24 cellular contexts compared by ENCODE assay signal in the genomic region with DNA sequence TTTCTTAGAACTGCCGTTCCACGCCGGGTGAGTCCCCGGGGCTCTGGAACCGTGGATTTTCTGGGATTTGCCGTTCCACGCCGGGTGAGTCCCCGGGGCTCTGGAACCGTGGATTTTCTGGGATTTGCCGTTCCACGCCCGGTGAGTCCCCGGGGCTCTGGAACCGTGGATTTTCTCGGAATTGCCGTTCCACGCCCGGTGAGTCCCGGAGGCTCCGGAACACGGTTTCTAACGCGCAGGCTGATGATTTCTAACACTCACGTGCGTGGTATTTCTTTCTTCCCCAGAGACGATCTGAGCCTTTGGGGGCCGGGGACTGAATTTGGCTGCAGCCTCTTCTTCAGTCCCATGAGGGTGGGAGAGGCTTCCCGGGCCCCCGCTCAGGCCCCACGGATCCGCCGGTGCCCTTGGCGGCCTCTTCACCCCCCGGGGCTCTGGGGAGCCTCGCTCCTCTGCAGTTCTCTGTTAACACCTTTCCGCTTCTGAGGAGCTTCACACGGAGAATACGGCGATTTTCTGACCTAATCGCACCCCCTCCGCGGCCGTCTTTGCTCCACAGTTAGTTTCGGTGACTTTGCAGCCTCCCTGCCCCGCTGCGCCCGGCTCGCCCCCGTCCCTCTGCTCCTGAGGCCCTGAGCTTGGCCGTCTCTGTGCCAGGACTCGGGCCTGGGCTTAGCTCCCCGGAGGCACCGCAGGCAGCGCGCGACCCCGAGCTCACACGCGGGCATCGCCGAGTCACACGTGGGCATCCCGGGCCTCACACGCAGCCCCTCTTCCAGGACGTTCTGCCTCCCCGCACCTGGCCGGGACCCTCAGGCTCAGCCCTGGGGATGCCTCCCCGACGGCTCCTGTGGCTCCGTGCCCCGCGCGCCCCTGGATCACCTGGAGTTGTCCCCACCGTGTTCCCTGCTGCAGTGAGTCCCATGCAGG. TPM values are rescaled to one million over a fixed set of nuclear protein-coding genes. Genes with fewer than 3 reads are reported as not detected.
DNase-seq lines count a peak whose midpoint lies in the region; ATAC-seq, FAIRE-seq and TF ChIP-seq lines count a peak whose summit lies in the region.
"Had no signal": no experiment of that assay in that cellular context is flagged by ENCODE, and none has a peak within 500 bp of the region (broad histone marks: within the 10 kb centered on the region; RNA-seq: fewer than 3 reads in every experiment).

No MANE protein-coding gene starts in this region.

- DNase-seq in Karpas-422 (peak; percentile 44), H1 (ENCODE audit: low read depth in 1 of 2, low spot score in 2 of 2) (peak in 1 of 2 experiments; percentile 39), mesenteric fat pad (ENCODE audit: low spot score) (peak; percentile 87), progenitor cell of endocrine pancreas (ENCODE audit: low spot score, unreplicated experiment) (no peak), T-helper 17 cell (no peak), NCI-H524 treated with DMSO at 0.1 percent for 48 hours (lab: John Stamatoyannopoulos, UW) (no peak)
- DNase-seq: Caco-2; CD4-positive, alpha-beta memory T cell; DMS 273 treated with DMSO at 0.1 percent for 48 hours; DMS79 treated with DMSO at 0.1 percent for 48 hours; IMR-90; NCI-H1105 treated with DMSO at 0.1 percent for 48 hours; NCI-H1694; NCI-H2081; NCI-H2171; NCI-H345; NCI-H524; Peyer's patch had no signal

- H3K4me1 Mint-ChIP-seq in progenitor cell of endocrine pancreas (ENCODE audit: low read depth), result no peaks in the 10 kb centered on the region
- no peaks in the 10 kb centered on the region for H3K4me1 Mint-ChIP-seq in T-helper 17 cell
- H3K4me1 Mint-ChIP-seq: CD4-positive, alpha-beta memory T cell had no signal

- H2BK12ac ChIP-seq in H1 (ENCODE audit: low read depth, low read length), result no peak overlapping the region

- H3K4me1 ChIP-seq in Karpas-422 (ENCODE audit: low read length), result no peaks in the 10 kb centered on the region
- H3K4me1 ChIP-seq in H1 (replicated peaks in 1 of 4; ENCODE audit: control insufficient read depth in 3 of 4, insufficient read depth in 4 of 4, low read length in 3 of 4), result no peaks in the 10 kb centered on the region; a peak in 1 of 7 replicates
- H3K4me1 ChIP-seq: Caco-2, Peyer's patch, SJSA1 had no signal

- H2AK5ac ChIP-seq in H1 (ENCODE audit: low read depth, low read length), result no peak overlapping the region

- H2BK120ac ChIP-seq in H1 (replicated peaks; ENCODE audit: low read depth, low read length), result no peak overlapping the region

- no peak overlapping the region for H2BK15ac ChIP-seq in H1 (ENCODE audit: low read length)

- no peak for TF ChIP-seq CTCF in H1 (IDR thresholded peaks at IDR 0.05; ENCODE audit: control extremely low read depth in 1 of 3, insufficient read depth in 1 of 3, low read depth in 1 of 3, low read length in 3 of 3)
- no peak for TF ChIP-seq CTCF in progenitor cell of endocrine pancreas (IDR thresholded peaks at IDR 0.05; ENCODE audit: unreplicated experiment)

- no peak for FAIRE-seq in H1 (lab: Jason Lieb, UNC)
- FAIRE-seq: GM12878 had no signal

- POLR2A ChIA-PET in H1 (lab: Charles Lee; ENCODE audit: partially characterized antibody), result no interaction called here

- H4K20me1 ChIP-seq in Karpas-422 (ENCODE audit: insufficient read depth, low read depth, low read length), result no peaks in the 10 kb centered on the region
- no peaks in the 10 kb centered on the region for H4K20me1 ChIP-seq in H1 (replicated peaks in 1 of 2; ENCODE audit: control insufficient read depth in 1 of 2, insufficient read depth in 2 of 2, low read length in 2 of 2)

- no peak overlapping the region for H4K5ac ChIP-seq in H1 (ENCODE audit: insufficient read length, low read depth, low read length)

- no peaks in the 10 kb centered on the region; the same call in 1 of the 2 replicates for H3K79me1 ChIP-seq in H1 (ENCODE audit: low read depth, low read length)

- H3K27me3 ChIP-seq in Karpas-422 (ENCODE audit: low read length) (no peaks in the 10 kb centered on the region), H1 (replicated peaks in 1 of 4; ENCODE audit: control insufficient read depth in 3 of 4, extremely low read depth in 1 of 4, insufficient read depth in 3 of 4, low read length in 3 of 4) (no peaks in the 10 kb centered on the region)
- H3K27me3 ChIP-seq: Peyer's patch, SJSA1 had no signal

- H3K27ac Mint-ChIP-seq in progenitor cell of endocrine pancreas, result peak overlapping the region; percentile 29
- H3K27ac Mint-ChIP-seq in T-helper 17 cell, result no peak overlapping the region
- H3K27ac Mint-ChIP-seq: CD4-positive, alpha-beta memory T cell had no signal

- H3K36me3 ChIP-seq in Karpas-422 (ENCODE audit: insufficient read depth, low read length), result no peaks in the 10 kb centered on the region
- no peaks in the 10 kb centered on the region for H3K36me3 ChIP-seq in H1 (ENCODE audit: control insufficient read depth in 2 of 4, insufficient read depth in 4 of 4, low read length in 3 of 4)
- H3K36me3 ChIP-seq: Peyer's patch, SJSA1 had no signal

- peak overlapping the region; percentile 74; the same call in 1 of the 2 replicates for H4K8ac ChIP-seq in H1 (ENCODE audit: extremely low read depth, insufficient read depth, low read length)

- TF ChIP-seq POLR2A in H1 (IDR thresholded peaks at IDR 0.05; ENCODE audit: control extremely low read depth in 1 of 2, low read depth in 2 of 2, low read length in 2 of 2), result no peak

- H3K56ac ChIP-seq in H1 (replicated peaks; ENCODE audit: insufficient read length, low read depth, low read length), result no peak overlapping the region

- CTCF ChIA-PET in H1 (lab: Charles Lee; ENCODE audit: partially characterized antibody), result interaction anchor here (1.0 to 1.2 kb wide), 2 partner anchors 9 to 22 kb away, joined by 3 read pairs; no protein-coding TSS in a partner anchor

- H3K79me2 ChIP-seq in Karpas-422 (ENCODE audit: low read length), result no peaks in the 10 kb centered on the region
- no peaks in the 10 kb centered on the region for H3K79me2 ChIP-seq in H1 (ENCODE audit: control insufficient read depth in 1 of 2, insufficient read depth in 2 of 2, low read length in 2 of 2)

- ATAC-seq in T-helper 17 cell, result no peak
- ATAC-seq in HG03469 (IDR thresholded peaks at IDR 0.05; ENCODE audit: unreplicated experiment), result no peak
- ATAC-seq: GM12878 had no signal

- H3K27ac ChIP-seq in Karpas-422 (ENCODE audit: low read length) (no peak overlapping the region), H1 (ENCODE audit: low read depth, low read length) (no peak overlapping the region)
- H3K27ac ChIP-seq: KMS-11, Peyer's patch, SJSA1 had no signal

- H3K27me3 Mint-ChIP-seq in progenitor cell of endocrine pancreas, result no peaks in the 10 kb centered on the region
- H3K27me3 Mint-ChIP-seq in T-helper 17 cell, result no peaks in the 10 kb centered on the region

- H2AFZ ChIP-seq in Karpas-422 (ENCODE audit: low read length) (no peak overlapping the region), H1 (ENCODE audit: low read length) (no peak overlapping the region)

- no peak overlapping the region for H3K14ac ChIP-seq in H1 (ENCODE audit: insufficient read length)

- H3K9me3 Mint-ChIP-seq in progenitor cell of endocrine pancreas (ENCODE audit: low read depth), result no peaks in the 10 kb centered on the region

- H3K23me2 ChIP-seq in H1 (ENCODE audit: low read depth, low read length), result no peaks in the 10 kb centered on the region

- no peak overlapping the region for H3K9ac ChIP-seq in Karpas-422 (ENCODE audit: low read length)
- no peak overlapping the region for H3K9ac ChIP-seq in H1 (replicated peaks in 1 of 4; ENCODE audit: extremely low read depth in 1 of 4, low read depth in 3 of 4, low read length in 3 of 4)
- H3K9ac ChIP-seq: KMS-11 had no signal

- H3K9me2 ChIP-seq in Karpas-422 (replicated peaks; ENCODE audit: insufficient read depth, low read length), result no peaks in the 10 kb centered on the region

- WGBS in H1 (ENCODE audit: extremely low coverage in 1 of 2, insufficient coverage in 1 of 2, insufficient read length in 1 of 2, insufficient replicate concordance in 2 of 2, low coverage in 1 of 2, low lambda C conversion rate in 2 of 2, missing lambda C conversion rate in 1 of 2), 2 experiments, result 93% methylated on average over 61 of the region's 75 CpGs; no CpG with 5 or more reads in 1 of the 2 experiments

- H3K4ac ChIP-seq in H1 (replicated peaks; ENCODE audit: insufficient read length, low read depth, low read length), result no peak overlapping the region

- H3K23ac ChIP-seq in H1 (ENCODE audit: insufficient read length), result no peak overlapping the region

- H3K9me3 ChIP-seq in Karpas-422 (ENCODE audit: low read length) (peaks cover 4% of the 10 kb centered on the region; the same call in 1 of the 2 replicates), H1 (ENCODE audit: insufficient read depth in 2 of 2, low read depth in 1 of 2, low read length in 1 of 2) (peaks cover 0 to 4% of the 10 kb centered on the region in 2 experiments; a peak in 1 of 4 replicates), T-helper 17 cell (ENCODE audit: control insufficient read depth, low read length, poor library complexity, severe bottlenecking) (no peaks in the 10 kb centered on the region)
- H3K9me3 ChIP-seq: Caco-2, Peyer's patch, SJSA1 had no signal

- no peak for TF ChIP-seq EP300 in H1 (IDR thresholded peaks at IDR 0.05; ENCODE audit: borderline replicate concordance in 1 of 2, low read depth in 2 of 2, low read length in 2 of 2)

- no peak overlapping the region for H4K91ac ChIP-seq in H1 (replicated peaks; ENCODE audit: insufficient read length, low read length)

- no peak overlapping the region for H3K18ac ChIP-seq in H1 (ENCODE audit: extremely low read depth, low read length)

- H3K4me2 ChIP-seq in Karpas-422 (ENCODE audit: low read depth, low read length, poor library complexity, severe bottlenecking) (no peak overlapping the region), H1 (ENCODE audit: insufficient read depth in 1 of 2, low read depth in 2 of 2, low read length in 2 of 2) (no peak overlapping the region)
- H3K4me2 ChIP-seq: KMS-11 had no signal

- H3K4me3 ChIP-seq in Karpas-422 (ENCODE audit: low read length) (no peak overlapping the region), H1 (ENCODE audit: extremely low read depth in 1 of 4, insufficient read depth in 2 of 4, low read depth in 3 of 4, low read length in 4 of 4) (no peak overlapping the region)
- H3K4me3 ChIP-seq: GM12878, Peyer's patch, SJSA1 had no signal

- no peak overlapping the region for H2BK5ac ChIP-seq in H1 (ENCODE audit: low read depth, low read length)

- no peaks in the 10 kb centered on the region for H3K36me3 Mint-ChIP-seq in progenitor cell of endocrine pancreas (ENCODE audit: insufficient read depth)
- H3K36me3 Mint-ChIP-seq in T-helper 17 cell (ENCODE audit: low read depth), result no peaks in the 10 kb centered on the region
- H3K36me3 Mint-ChIP-seq: CD4-positive, alpha-beta memory T cell had no signal

- no peak overlapping the region for H3K4me3 Mint-ChIP-seq in progenitor cell of endocrine pancreas (ENCODE audit: low read depth)
- H3K4me3 Mint-ChIP-seq in T-helper 17 cell, result no peak overlapping the region
- H3K4me3 Mint-ChIP-seq: CD4-positive, alpha-beta memory T cell had no signal

- no peak overlapping the region for H2BK20ac ChIP-seq in H1 (ENCODE audit: low read length)

- TF ChIP-seq RAD21 in H1 (IDR thresholded peaks at IDR 0.05 in 1 of 2, conservative IDR thresholded peaks at IDR 0.05 in 1 of 2; ENCODE audit: low read depth in 2 of 2, low read length in 2 of 2), result no peak

RNA-seq across cellular contexts. Expression of gene KIF25, which starts 7.2 kb away (rescaled TPM):
- total RNA-seq in Karpas-422 (2014; rRNA removed; shearing (Covaris generic); ENCODE audit: low replicate concordance), result not detected in 2 replicates
- total RNA-seq in H1 (2021; fragmentation: NEBNext Ultra II Directional; extraction: Animal tissue kit (Norgen Biotek cat#: 25700)), result 2.0 and 2.3 TPM in 2 replicates
- 1.5 and 2.5 TPM in 2 replicates for polyA plus RNA-seq in H1 (2011; rRNA removed)
- polyA plus RNA-seq in H1 (2011; cell fraction: cytosol; rRNA removed), result 2.2 TPM
- 4.5 TPM for polyA plus RNA-seq in H1 (2011; cell fraction: nucleus; rRNA removed)
- 1.4 to 3.0 TPM (median 1.6 TPM) in 4 replicates for polyA plus RNA-seq in H1 (2012, experiment 1 of 2)
- 0.39 TPM for polyA plus RNA-seq in H1 (2012, experiment 2 of 2)
- polyA plus RNA-seq in H1 (2013, experiment 1 of 2), result 0.91 TPM
- polyA plus RNA-seq in H1 (2013, experiment 2 of 2), result 1.2 TPM
- 0.60 and 2.0 TPM in 2 replicates for polyA minus RNA-seq in H1 (2011; rRNA and poly(A)+ RNA removed)
- polyA minus RNA-seq in H1 (2011; cell fraction: cytosol; rRNA and poly(A)+ RNA removed), result 1.0 TPM
- polyA minus RNA-seq in H1 (2011; cell fraction: nucleus; rRNA and poly(A)+ RNA removed), result 1.1 TPM
- total RNA-seq in mesenteric fat pad, result 0.93 TPM
- not detected in 2 replicates for total RNA-seq in progenitor cell of endocrine pancreas
- not detected for total RNA-seq in T-helper 17 cell
- total RNA-seq: Caco-2; CD4-positive, alpha-beta memory T cell; GM12878; IMR-90; OCI-LY7; Peyer's patch; SJSA1 had no signal
- polyA plus RNA-seq: BJ; CD4-positive, alpha-beta memory T cell; GM12878; IMR-90 had no signal

Comparison
In these comparisons a context has a peak if more than half of its experiments do, and no peak if none do; other contexts are left out.
1. DNase-seq: peak in Karpas-422 (single experiment) and mesenteric fat pad (single experiment); none in progenitor cell of endocrine pancreas (single experiment), T-helper 17 cell (0 of 3) and NCI-H524 treated with DMSO at 0.1 percent for 48 hours (single experiment).